ENCODE assay signal across 1 cellular context in genomic region chr20:16970751-16971150, GRCh38.
TF ChIP-seq lines count a peak whose summit lies in the region.

No MANE protein-coding gene starts in this region.

TF ChIP-seq in GM23338, 12 proteins besides CTCF, POLR2A, EP300 and RAD21 (continued from another document):
- TF ChIP-seq ETS1 (IDR thresholded peaks at IDR 0.05): no peak
- TF ChIP-seq JUNB (IDR thresholded peaks at IDR 0.05; ENCODE audit: unreplicated experiment): no peak
